ENCODE assay signal across 1 cellular context in the genomic region with DNA sequence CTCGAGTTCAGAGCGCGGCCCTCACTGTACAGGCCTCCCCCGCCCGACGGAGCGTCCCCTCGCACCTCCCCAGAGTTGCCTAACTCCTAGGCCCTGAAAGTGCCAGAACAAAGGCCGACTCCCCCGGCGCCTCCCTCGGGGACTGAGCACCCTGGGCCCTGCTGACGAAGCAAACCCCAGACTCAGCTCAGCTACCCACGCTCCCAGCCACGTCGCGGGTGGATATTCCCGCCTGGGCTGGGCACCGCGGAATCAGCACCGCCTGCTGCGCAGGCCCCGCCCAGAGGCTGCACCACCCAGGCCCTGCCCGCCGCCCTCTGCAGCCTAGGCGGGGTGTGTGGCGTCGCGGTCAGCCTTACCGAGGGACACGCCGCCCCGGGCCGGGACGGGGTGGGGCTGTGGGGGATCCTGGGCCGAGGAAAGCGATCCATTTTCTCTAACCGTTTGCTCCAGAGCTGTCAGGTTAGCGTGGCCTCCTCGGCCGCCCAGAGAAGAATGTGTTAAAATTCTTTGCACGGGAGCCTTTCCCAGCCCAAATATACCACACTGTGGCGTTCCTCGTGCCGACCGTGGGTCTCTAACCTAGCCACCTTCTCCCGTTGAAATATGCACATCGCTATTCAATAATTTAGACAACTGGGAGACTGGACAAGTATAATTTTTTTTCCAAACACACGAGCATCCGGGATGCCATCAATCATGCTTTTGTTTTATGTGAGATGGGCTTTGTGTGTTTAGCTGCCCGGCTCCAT.
TF ChIP-seq lines count a peak whose summit lies in the region.

No MANE protein-coding gene starts in this region.

TF ChIP-seq in HepG2, 621 proteins besides CTCF, POLR2A, EP300 and RAD21 (continued from another document and continues in another):
- TF ChIP-seq, protein P1, sequence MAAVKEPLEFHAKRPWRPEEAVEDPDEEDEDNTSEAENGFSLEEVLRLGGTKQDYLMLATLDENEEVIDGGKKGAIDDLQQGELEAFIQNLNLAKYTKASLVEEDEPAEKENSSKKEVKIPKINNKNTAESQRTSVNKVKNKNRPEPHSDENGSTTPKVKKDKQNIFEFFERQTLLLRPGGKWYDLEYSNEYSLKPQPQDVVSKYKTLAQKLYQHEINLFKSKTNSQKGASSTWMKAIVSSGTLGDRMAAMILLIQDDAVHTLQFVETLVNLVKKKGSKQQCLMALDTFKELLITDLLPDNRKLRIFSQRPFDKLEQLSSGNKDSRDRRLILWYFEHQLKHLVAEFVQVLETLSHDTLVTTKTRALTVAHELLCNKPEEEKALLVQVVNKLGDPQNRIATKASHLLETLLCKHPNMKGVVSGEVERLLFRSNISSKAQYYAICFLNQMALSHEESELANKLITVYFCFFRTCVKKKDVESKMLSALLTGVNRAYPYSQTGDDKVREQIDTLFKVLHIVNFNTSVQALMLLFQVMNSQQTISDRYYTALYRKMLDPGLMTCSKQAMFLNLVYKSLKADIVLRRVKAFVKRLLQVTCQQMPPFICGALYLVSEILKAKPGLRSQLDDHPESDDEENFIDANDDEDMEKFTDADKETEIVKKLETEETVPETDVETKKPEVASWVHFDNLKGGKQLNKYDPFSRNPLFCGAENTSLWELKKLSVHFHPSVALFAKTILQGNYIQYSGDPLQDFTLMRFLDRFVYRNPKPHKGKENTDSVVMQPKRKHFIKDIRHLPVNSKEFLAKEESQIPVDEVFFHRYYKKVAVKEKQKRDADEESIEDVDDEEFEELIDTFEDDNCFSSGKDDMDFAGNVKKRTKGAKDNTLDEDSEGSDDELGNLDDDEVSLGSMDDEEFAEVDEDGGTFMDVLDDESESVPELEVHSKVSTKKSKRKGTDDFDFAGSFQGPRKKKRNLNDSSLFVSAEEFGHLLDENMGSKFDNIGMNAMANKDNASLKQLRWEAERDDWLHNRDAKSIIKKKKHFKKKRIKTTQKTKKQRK (IDR thresholded peaks at IDR 0.05; ENCODE audit: low read length) = no peak
- TF ChIP-seq ZNF550 (CRISPR knock-in tag; IDR thresholded peaks at IDR 0.05; ENCODE audit: borderline replicate concordance) (no peak), ZNF777 (CRISPR knock-in tag; IDR thresholded peaks at IDR 0.05) (peak; percentile 84), MXI1 (IDR thresholded peaks at IDR 0.05; ENCODE audit: borderline replicate concordance, low read depth, low read length) (no peak), HDAC2 (CRISPR knock-in tag; IDR thresholded peaks at IDR 0.05) (no peak), ZNF749 (CRISPR knock-in tag; IDR thresholded peaks at IDR 0.05; ENCODE audit: borderline replicate concordance) (no peak), ZNF441 (CRISPR knock-in tag; IDR thresholded peaks at IDR 0.05; ENCODE audit: borderline replicate concordance) (no peak), HOXA3 (CRISPR knock-in tag; IDR thresholded peaks at IDR 0.05) (no peak), SP140L (CRISPR knock-in tag; IDR thresholded peaks at IDR 0.05; ENCODE audit: borderline replicate concordance) (no peak), CHD2 (IDR thresholded peaks at IDR 0.05; ENCODE audit: low read depth, low read length) (no peak), ZNF546 (CRISPR knock-in tag; conservative IDR thresholded peaks at IDR 0.05) (no peak), THAP11 (CRISPR knock-in tag; IDR thresholded peaks at IDR 0.05) (no peak), SAP130 (CRISPR knock-in tag; IDR thresholded peaks at IDR 0.05; ENCODE audit: low read depth) (no peak), ZNF225 (CRISPR knock-in tag; IDR thresholded peaks at IDR 0.05) (peak; percentile 65; the same call in 1 of the 2 replicates), ZNF761 (CRISPR knock-in tag; conservative IDR thresholded peaks at IDR 0.05) (no peak), BHLHE40 (IDR thresholded peaks at IDR 0.05; ENCODE audit: low read length) (no peak), CHCHD3 (CRISPR knock-in tag; IDR thresholded peaks at IDR 0.05) (no peak), ZNF232 (CRISPR knock-in tag; IDR thresholded peaks at IDR 0.05; ENCODE audit: borderline replicate concordance) (no peak), ZNF839 (CRISPR knock-in tag; IDR thresholded peaks at IDR 0.05; ENCODE audit: borderline replicate concordance) (no peak), ZNF7 (CRISPR knock-in tag; IDR thresholded peaks at IDR 0.05) (no peak), ZNF143 (CRISPR knock-in tag; IDR thresholded peaks at IDR 0.05) (no peak), HMGA1 (CRISPR knock-in tag; conservative IDR thresholded peaks at IDR 0.05) (no peak), ZNF652 (CRISPR knock-in tag; IDR thresholded peaks at IDR 0.05; ENCODE audit: borderline replicate concordance, low read depth) (no peak)
- TF ChIP-seq, protein P2, sequence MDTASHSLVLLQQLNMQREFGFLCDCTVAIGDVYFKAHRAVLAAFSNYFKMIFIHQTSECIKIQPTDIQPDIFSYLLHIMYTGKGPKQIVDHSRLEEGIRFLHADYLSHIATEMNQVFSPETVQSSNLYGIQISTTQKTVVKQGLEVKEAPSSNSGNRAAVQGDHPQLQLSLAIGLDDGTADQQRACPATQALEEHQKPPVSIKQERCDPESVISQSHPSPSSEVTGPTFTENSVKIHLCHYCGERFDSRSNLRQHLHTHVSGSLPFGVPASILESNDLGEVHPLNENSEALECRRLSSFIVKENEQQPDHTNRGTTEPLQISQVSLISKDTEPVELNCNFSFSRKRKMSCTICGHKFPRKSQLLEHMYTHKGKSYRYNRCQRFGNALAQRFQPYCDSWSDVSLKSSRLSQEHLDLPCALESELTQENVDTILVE (CRISPR knock-in tag; IDR thresholded peaks at IDR 0.05) = no peak
- TF ChIP-seq, protein P3, sequence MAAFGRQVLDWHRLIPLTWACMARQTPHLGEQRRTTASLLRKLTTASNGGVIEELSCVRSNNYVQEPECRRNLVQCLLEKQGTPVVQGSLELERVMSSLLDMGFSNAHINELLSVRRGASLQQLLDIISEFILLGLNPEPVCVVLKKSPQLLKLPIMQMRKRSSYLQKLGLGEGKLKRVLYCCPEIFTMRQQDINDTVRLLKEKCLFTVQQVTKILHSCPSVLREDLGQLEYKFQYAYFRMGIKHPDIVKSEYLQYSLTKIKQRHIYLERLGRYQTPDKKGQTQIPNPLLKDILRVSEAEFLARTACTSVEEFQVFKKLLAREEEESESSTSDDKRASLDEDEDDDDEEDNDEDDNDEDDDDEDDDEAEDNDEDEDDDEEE (CRISPR knock-in tag; IDR thresholded peaks at IDR 0.05) = no peak
- TF ChIP-seq, protein P4, sequence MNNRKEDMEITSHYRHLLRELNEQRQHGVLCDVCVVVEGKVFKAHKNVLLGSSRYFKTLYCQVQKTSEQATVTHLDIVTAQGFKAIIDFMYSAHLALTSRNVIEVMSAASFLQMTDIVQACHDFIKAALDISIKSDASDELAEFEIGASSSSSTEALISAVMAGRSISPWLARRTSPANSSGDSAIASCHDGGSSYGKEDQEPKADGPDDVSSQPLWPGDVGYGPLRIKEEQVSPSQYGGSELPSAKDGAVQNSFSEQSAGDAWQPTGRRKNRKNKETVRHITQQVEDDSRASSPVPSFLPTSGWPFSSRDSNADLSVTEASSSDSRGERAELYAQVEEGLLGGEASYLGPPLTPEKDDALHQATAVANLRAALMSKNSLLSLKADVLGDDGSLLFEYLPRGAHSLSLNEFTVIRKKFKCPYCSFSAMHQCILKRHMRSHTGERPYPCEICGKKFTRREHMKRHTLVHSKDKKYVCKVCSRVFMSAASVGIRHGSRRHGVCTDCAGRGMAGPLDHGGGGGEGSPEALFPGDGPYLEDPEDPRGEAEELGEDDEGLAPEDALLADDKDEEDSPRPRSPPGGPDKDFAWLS (CRISPR knock-in tag; IDR thresholded peaks at IDR 0.05; ENCODE audit: borderline replicate concordance) = no peak
- TF ChIP-seq, protein P5, sequence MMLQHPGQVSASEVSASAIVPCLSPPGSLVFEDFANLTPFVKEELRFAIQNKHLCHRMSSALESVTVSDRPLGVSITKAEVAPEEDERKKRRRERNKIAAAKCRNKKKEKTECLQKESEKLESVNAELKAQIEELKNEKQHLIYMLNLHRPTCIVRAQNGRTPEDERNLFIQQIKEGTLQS (CRISPR knock-in tag; IDR thresholded peaks at IDR 0.05) = no peak
- TF ChIP-seq, protein P6, sequence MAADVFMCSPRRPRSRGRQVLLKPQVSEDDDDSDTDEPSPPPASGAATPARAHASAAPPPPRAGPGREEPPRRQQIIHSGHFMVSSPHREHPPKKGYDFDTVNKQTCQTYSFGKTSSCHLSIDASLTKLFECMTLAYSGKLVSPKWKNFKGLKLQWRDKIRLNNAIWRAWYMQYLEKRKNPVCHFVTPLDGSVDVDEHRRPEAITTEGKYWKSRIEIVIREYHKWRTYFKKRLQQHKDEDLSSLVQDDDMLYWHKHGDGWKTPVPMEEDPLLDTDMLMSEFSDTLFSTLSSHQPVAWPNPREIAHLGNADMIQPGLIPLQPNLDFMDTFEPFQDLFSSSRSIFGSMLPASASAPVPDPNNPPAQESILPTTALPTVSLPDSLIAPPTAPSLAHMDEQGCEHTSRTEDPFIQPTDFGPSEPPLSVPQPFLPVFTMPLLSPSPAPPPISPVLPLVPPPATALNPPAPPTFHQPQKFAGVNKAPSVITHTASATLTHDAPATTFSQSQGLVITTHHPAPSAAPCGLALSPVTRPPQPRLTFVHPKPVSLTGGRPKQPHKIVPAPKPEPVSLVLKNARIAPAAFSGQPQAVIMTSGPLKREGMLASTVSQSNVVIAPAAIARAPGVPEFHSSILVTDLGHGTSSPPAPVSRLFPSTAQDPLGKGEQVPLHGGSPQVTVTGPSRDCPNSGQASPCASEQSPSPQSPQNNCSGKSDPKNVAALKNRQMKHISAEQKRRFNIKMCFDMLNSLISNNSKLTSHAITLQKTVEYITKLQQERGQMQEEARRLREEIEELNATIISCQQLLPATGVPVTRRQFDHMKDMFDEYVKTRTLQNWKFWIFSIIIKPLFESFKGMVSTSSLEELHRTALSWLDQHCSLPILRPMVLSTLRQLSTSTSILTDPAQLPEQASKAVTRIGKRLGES (CRISPR knock-in tag; IDR thresholded peaks at IDR 0.05; ENCODE audit: borderline replicate concordance) = no peak
- TF ChIP-seq, protein P7, sequence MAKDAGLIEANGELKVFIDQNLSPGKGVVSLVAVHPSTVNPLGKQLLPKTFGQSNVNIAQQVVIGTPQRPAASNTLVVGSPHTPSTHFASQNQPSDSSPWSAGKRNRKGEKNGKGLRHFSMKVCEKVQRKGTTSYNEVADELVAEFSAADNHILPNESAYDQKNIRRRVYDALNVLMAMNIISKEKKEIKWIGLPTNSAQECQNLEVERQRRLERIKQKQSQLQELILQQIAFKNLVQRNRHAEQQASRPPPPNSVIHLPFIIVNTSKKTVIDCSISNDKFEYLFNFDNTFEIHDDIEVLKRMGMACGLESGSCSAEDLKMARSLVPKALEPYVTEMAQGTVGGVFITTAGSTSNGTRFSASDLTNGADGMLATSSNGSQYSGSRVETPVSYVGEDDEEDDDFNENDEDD (CRISPR knock-in tag; IDR thresholded peaks at IDR 0.05; ENCODE audit: borderline replicate concordance) = no peak
- TF ChIP-seq, protein P8, sequence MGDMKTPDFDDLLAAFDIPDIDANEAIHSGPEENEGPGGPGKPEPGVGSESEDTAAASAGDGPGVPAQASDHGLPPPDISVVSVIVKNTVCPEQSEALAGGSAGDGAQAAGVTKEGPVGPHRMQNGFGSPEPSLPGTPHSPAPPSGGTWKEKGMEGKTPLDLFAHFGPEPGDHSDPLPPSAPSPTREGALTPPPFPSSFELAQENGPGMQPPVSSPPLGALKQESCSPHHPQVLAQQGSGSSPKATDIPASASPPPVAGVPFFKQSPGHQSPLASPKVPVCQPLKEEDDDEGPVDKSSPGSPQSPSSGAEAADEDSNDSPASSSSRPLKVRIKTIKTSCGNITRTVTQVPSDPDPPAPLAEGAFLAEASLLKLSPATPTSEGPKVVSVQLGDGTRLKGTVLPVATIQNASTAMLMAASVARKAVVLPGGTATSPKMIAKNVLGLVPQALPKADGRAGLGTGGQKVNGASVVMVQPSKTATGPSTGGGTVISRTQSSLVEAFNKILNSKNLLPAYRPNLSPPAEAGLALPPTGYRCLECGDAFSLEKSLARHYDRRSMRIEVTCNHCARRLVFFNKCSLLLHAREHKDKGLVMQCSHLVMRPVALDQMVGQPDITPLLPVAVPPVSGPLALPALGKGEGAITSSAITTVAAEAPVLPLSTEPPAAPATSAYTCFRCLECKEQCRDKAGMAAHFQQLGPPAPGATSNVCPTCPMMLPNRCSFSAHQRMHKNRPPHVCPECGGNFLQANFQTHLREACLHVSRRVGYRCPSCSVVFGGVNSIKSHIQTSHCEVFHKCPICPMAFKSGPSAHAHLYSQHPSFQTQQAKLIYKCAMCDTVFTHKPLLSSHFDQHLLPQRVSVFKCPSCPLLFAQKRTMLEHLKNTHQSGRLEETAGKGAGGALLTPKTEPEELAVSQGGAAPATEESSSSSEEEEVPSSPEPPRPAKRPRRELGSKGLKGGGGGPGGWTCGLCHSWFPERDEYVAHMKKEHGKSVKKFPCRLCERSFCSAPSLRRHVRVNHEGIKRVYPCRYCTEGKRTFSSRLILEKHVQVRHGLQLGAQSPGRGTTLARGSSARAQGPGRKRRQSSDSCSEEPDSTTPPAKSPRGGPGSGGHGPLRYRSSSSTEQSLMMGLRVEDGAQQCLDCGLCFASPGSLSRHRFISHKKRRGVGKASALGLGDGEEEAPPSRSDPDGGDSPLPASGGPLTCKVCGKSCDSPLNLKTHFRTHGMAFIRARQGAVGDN (CRISPR knock-in tag; IDR thresholded peaks at IDR 0.05) = peak; percentile 56
- TF ChIP-seq, protein P9, sequence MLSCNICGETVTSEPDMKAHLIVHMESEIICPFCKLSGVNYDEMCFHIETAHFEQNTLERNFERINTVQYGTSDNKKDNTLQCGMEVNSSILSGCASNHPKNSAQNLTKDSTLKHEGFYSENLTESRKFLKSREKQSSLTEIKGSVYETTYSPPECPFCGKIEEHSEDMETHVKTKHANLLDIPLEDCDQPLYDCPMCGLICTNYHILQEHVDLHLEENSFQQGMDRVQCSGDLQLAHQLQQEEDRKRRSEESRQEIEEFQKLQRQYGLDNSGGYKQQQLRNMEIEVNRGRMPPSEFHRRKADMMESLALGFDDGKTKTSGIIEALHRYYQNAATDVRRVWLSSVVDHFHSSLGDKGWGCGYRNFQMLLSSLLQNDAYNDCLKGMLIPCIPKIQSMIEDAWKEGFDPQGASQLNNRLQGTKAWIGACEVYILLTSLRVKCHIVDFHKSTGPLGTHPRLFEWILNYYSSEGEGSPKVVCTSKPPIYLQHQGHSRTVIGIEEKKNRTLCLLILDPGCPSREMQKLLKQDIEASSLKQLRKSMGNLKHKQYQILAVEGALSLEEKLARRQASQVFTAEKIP (CRISPR knock-in tag; IDR thresholded peaks at IDR 0.05; ENCODE audit: borderline replicate concordance) = no peak
- TF ChIP-seq, protein P10, sequence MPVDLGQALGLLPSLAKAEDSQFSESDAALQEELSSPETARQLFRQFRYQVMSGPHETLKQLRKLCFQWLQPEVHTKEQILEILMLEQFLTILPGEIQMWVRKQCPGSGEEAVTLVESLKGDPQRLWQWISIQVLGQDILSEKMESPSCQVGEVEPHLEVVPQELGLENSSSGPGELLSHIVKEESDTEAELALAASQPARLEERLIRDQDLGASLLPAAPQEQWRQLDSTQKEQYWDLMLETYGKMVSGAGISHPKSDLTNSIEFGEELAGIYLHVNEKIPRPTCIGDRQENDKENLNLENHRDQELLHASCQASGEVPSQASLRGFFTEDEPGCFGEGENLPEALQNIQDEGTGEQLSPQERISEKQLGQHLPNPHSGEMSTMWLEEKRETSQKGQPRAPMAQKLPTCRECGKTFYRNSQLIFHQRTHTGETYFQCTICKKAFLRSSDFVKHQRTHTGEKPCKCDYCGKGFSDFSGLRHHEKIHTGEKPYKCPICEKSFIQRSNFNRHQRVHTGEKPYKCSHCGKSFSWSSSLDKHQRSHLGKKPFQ (CRISPR knock-in tag; IDR thresholded peaks at IDR 0.05; ENCODE audit: insufficient replicate concordance) = no peak
